8 cellular contexts compared by ENCODE assay signal in genomic region chr3:58167431-58168351, GRCh38. TPM values are rescaled to one million over a fixed set of nuclear protein-coding genes. Genes with fewer than 3 reads are reported as not detected.
DNase-seq lines count a peak whose midpoint lies in the region; ATAC-seq and TF ChIP-seq lines count a peak whose summit lies in the region.

No MANE protein-coding gene starts in this region.

- intact Hi-C loops in breast epithelium (cut with DNase I; ENCODE audit: low total_unique reads): no loop called here

- TF ChIP-seq POLR2A in breast epithelium (IDR thresholded peaks at IDR 0.05): no peak

- TF ChIP-seq CTCF in HL-60 (IDR thresholded peaks at IDR 0.05; ENCODE audit: insufficient read depth, low read length): peak; percentile 96
- TF ChIP-seq CTCF in breast epithelium (IDR thresholded peaks at IDR 0.05): peak; percentile 21 to 58 (median 40)

- H3K4me3 ChIP-seq in HL-60 (replicated peaks; ENCODE audit: insufficient read depth, low read length) (no peak overlapping the region), breast epithelium (no peak overlapping the region)

- H3K27me3 ChIP-seq in HL-60 (ENCODE audit: insufficient read depth, poor library complexity, severe bottlenecking): no peaks in the 10 kb centered on the region
- no peaks in the 10 kb centered on the region for H3K27me3 ChIP-seq in breast epithelium
- no peaks in the 10 kb centered on the region for H3K27me3 ChIP-seq in layer of hippocampus (ENCODE audit: control insufficient read depth, insufficient read depth, low read length)

- no peaks in the 10 kb centered on the region for H3K9me3 ChIP-seq in breast epithelium

- H3K27ac ChIP-seq in HL-60 (replicated peaks): no peak overlapping the region
- no peak overlapping the region for H3K27ac ChIP-seq in breast epithelium
- peak overlapping the region; percentile 27 for H3K27ac ChIP-seq in layer of hippocampus (ENCODE audit: low read depth, low read length)

- peaks cover 3% of the 10 kb centered on the region for H3K36me3 ChIP-seq in breast epithelium

- peak; percentile 19 to 25 for DNase-seq in SHP77 (lab: John Stamatoyannopoulos, UW)
- DNase-seq in SHP77 treated with DMSO at 0.1 percent for 48 hours (lab: John Stamatoyannopoulos, UW): no peak
- peak in 1 of 2 experiments; percentile 49 for DNase-seq in HL-60 (ENCODE audit: low read depth in 1 of 2, low spot score in 1 of 2)
- DNase-seq in UCSD-AML1 (lab: John Stamatoyannopoulos, UW; ENCODE audit: unreplicated experiment): peak; percentile 67
- no peak for DNase-seq in breast epithelium (ENCODE audit: low spot score in 2 of 2)
- DNase-seq in stimulated activated CD4-positive, alpha-beta T cell treated with anti-CD3 and anti-CD28 coated beads, Interleukin-4, amount 100 ng/mL, for 4 hours: peak; percentile 35 to 54

- no peaks in the 10 kb centered on the region for H3K4me1 ChIP-seq in breast epithelium

- no peak for ATAC-seq in HG03565 (IDR thresholded peaks at IDR 0.05; ENCODE audit: unreplicated experiment)

RNA-seq across cellular contexts. Expression of gene DNASE1L3, which starts 43.1 kb away (rescaled TPM):
- total RNA-seq in breast epithelium: 1 to 10 TPM in 2 of 3 donors, under 1 TPM in 1; 0.44 to 9.2 (median 5.6) TPM

Comparison
In these comparisons a context has a peak if more than half of its experiments do, and no peak if none do; other contexts are left out.
1. DNase-seq: peak in SHP77 (2 of 2), UCSD-AML1 (single experiment) and stimulated activated CD4-positive, alpha-beta T cell treated with anti-CD3 and anti-CD28 coated beads, Interleukin-4, amount 100 ng/mL, for 4 hours (2 of 2); none in SHP77 treated with DMSO at 0.1 percent for 48 hours (single experiment) and breast epithelium (0 of 2).